Comparison of ENCODE assay signal across 26 cellular contexts in the genomic region with DNA sequence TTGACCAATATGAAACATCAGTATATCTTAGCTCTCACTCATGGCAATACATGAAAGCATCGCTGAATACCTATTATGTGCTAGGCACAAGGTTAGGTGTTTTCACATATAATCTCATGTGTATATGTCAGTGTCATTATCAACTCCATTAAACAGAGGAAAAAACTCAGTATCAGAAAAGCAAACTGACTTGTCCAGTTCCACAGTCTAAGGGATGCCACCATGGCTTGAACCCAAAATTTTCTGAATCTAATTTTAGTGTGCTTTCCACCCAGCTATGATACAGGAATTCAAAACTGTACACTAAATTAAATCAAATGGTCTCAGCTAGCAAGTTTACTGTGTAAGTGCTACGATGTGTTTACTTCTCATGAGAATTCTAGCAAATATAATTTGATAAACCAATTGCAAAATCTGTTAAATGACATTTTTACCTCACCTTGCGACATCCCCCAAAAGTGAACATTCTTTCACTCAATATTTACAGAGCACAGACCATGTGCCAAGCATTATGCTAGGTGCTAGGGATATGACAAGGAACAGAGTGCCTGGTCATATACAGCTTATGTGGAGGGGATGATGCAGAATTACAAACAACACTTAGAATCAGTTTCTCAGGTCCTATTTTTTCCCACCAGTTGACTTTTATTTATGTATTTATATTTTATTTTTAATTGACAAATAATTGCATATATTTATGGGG.
DNase-seq lines count a peak whose midpoint lies in the region; ATAC-seq, FAIRE-seq and TF ChIP-seq lines count a peak whose summit lies in the region.
"Had no signal": no experiment of that assay in that cellular context is flagged by ENCODE, and none has a peak within 500 bp of the region (broad histone marks: within the 10 kb centered on the region; RNA-seq: fewer than 3 reads in every experiment).

No MANE protein-coding gene starts in this region.

- no peak overlapping the region for H3K4me3 Mint-ChIP-seq in activated CD4-positive, alpha-beta T cell treated with anti-CD3 and anti-CD28 coated beads, Interleukin-2, amount 10 ng/mL, durations not matched to agents 24 days and 14 days
- H3K4me3 Mint-ChIP-seq: CD14-positive monocyte; CD4-positive, alpha-beta memory T cell; CD4-positive, CD25-positive, alpha-beta regulatory T cell; CD8-positive, alpha-beta memory T cell had no signal

- H4K20me1 ChIP-seq in HepG2 (ENCODE audit: insufficient read depth, low read length) = no peaks in the 10 kb centered on the region
- H4K20me1 ChIP-seq: BLaER1 had no signal

- peaks cover 0 to 19% (median 12%) of the 10 kb centered on the region in 4 donors for H3K4me1 ChIP-seq in liver (ENCODE audit: control insufficient read depth in 4 of 4, insufficient read depth in 4 of 4, low read length in 3 of 4)
- H3K4me1 ChIP-seq in HepG2 (ENCODE audit: insufficient read depth, low read length) = no peaks in the 10 kb centered on the region
- H3K4me1 ChIP-seq: BE2C, BLaER1 had no signal

- no peak overlapping the region for H3K4me3 ChIP-seq in liver (ENCODE audit: low read depth in 1 of 3, low read length in 3 of 3)
- no peak overlapping the region for H3K4me3 ChIP-seq in HepG2 (replicated peaks in 1 of 3; ENCODE audit: insufficient read depth in 1 of 3, low read depth in 2 of 3, low read length in 3 of 3)
- H3K4me3 ChIP-seq: BLaER1, GM12878 had no signal

- DNase-seq in HepG2 (ENCODE audit: low spot score) (no peak), left lobe of liver (ENCODE audit: low spot score) (no peak)
- no peak for DNase-seq in activated CD4-positive, alpha-beta T cell treated with anti-CD3 and anti-CD28 coated beads, Interleukin-2, amount 10 ng/mL, durations not matched to agents 24 days and 14 days
- DNase-seq: ACHN; BE2C; C1 segment of cervical spinal cord; CD4-positive, alpha-beta memory T cell; CD4-positive, CD25-positive, alpha-beta regulatory T cell; CD8-positive, alpha-beta memory T cell; COR-L47; DMS 273 treated with DMSO at 0.1 percent for 48 hours; DMS153; DMS53; DMS79; DND-41; EL; GDM1 had no signal

- intact Hi-C loops in HepG2 (cut with micrococcal nuclease; ENCODE audit: unreplicated experiment) = no loop called here
- intact Hi-C loops in activated CD4-positive, alpha-beta T cell treated with anti-CD3 and anti-CD28 coated beads, Interleukin-2, amount 10 ng/mL, durations not matched to agents 24 days and 14 days (cut with micrococcal nuclease) = no loop called here

- WGBS in liver = 60% methylated on average over 3 of the region's 3 CpGs
- 58% methylated on average over 3 of the region's 3 CpGs for WGBS in HepG2 (ENCODE audit: low lambda C conversion rate)

- H3K9me3 ChIP-seq in liver (ENCODE audit: control insufficient read depth in 4 of 4, low read length in 3 of 4) (no peaks in the 10 kb centered on the region), HepG2 (ENCODE audit: low read length) (peaks cover 95% of the 10 kb centered on the region)
- H3K9me3 ChIP-seq: BLaER1 had no signal

- H3K9ac ChIP-seq in liver (ENCODE audit: low read depth in 1 of 2, low read length in 2 of 2) = no peak overlapping the region
- no peak overlapping the region for H3K9ac ChIP-seq in HepG2 (ENCODE audit: insufficient read depth, low read depth, low read length)
- H3K9ac ChIP-seq: BLaER1 had no signal

- H3K36me3 ChIP-seq in liver (ENCODE audit: control insufficient read depth in 4 of 4, insufficient read depth in 3 of 4, low read depth in 1 of 4, low read length in 3 of 4) (peaks cover 0 to 3% (median 0%) of the 10 kb centered on the region in 4 donors), HepG2 (replicated peaks in 1 of 2; ENCODE audit: control insufficient read depth in 1 of 2, insufficient read depth in 2 of 2, low read length in 2 of 2) (no peaks in the 10 kb centered on the region)
- H3K36me3 ChIP-seq: BE2C, BLaER1 had no signal

- H3K36me3 Mint-ChIP-seq in activated CD4-positive, alpha-beta T cell treated with anti-CD3 and anti-CD28 coated beads, Interleukin-2, amount 10 ng/mL, durations not matched to agents 24 days and 14 days (ENCODE audit: low read depth) = no peaks in the 10 kb centered on the region
- H3K36me3 Mint-ChIP-seq: CD14-positive monocyte; CD4-positive, alpha-beta memory T cell; CD4-positive, CD25-positive, alpha-beta regulatory T cell; CD8-positive, alpha-beta memory T cell had no signal

- CTCF ChIA-PET in HepG2 (lab: Yijun Ruan, JAX; ENCODE audit: low intra/inter-chr PET ratio, low total read pairs) = no interaction called here

- H3K27ac ChIP-seq in liver (ENCODE audit: low read depth in 1 of 2, low read length in 2 of 2) (no peak overlapping the region), HepG2 (ENCODE audit: extremely low read length, insufficient read depth, low read length) (no peak overlapping the region)
- H3K27ac ChIP-seq: 22Rv1, BLaER1 had no signal

- in situ Hi-C loops in HepG2 (cut with HindIII; ENCODE audit: extremely low pct_ligation_motif_present, low pct_unique_long_range_greater_than_20kb) = no loop called here

- no peaks in the 10 kb centered on the region for H3K4me1 Mint-ChIP-seq in activated CD4-positive, alpha-beta T cell treated with anti-CD3 and anti-CD28 coated beads, Interleukin-2, amount 10 ng/mL, durations not matched to agents 24 days and 14 days
- H3K4me1 Mint-ChIP-seq: CD14-positive monocyte; CD4-positive, alpha-beta memory T cell; CD4-positive, CD25-positive, alpha-beta regulatory T cell; CD8-positive, alpha-beta memory T cell had no signal

- peaks cover 5% of the 10 kb centered on the region for H3K9me3 Mint-ChIP-seq in activated CD4-positive, alpha-beta T cell treated with anti-CD3 and anti-CD28 coated beads, Interleukin-2, amount 10 ng/mL, durations not matched to agents 24 days and 14 days

- peak in 1 of 2 donors; percentile 16 for TF ChIP-seq RAD21 in liver (IDR thresholded peaks at IDR 0.05)
- TF ChIP-seq RAD21 in HepG2 (CRISPR knock-in tag; IDR thresholded peaks at IDR 0.05) = no peak

- H3K27me3 Mint-ChIP-seq in activated CD4-positive, alpha-beta T cell treated with anti-CD3 and anti-CD28 coated beads, Interleukin-2, amount 10 ng/mL, durations not matched to agents 24 days and 14 days = no peaks in the 10 kb centered on the region
- H3K27me3 Mint-ChIP-seq: CD4-positive, alpha-beta memory T cell; CD4-positive, CD25-positive, alpha-beta regulatory T cell; CD8-positive, alpha-beta memory T cell had no signal

- H3K27ac Mint-ChIP-seq in activated CD4-positive, alpha-beta T cell treated with anti-CD3 and anti-CD28 coated beads, Interleukin-2, amount 10 ng/mL, durations not matched to agents 24 days and 14 days = no peak overlapping the region
- H3K27ac Mint-ChIP-seq: CD14-positive monocyte; CD4-positive, alpha-beta memory T cell; CD4-positive, CD25-positive, alpha-beta regulatory T cell; CD8-positive, alpha-beta memory T cell had no signal

- ATAC-seq in HepG2 (no peak), left lobe of liver (peak; percentile 81), GM18870 (IDR thresholded peaks at IDR 0.05; ENCODE audit: unreplicated experiment) (no peak)
- ATAC-seq: GM12878 had no signal

- no peak for TF ChIP-seq POLR2A in HepG2 (IDR thresholded peaks at IDR 0.05; ENCODE audit: insufficient read depth in 1 of 2, low read depth in 2 of 2, low read length in 2 of 2)

- BruUV-seq in HepG2 (replicated peaks; lab: Mats Ljungman, UMichigan) = no TSS peak

- no peak for TF ChIP-seq EP300 in HepG2 (IDR thresholded peaks at IDR 0.05; ENCODE audit: low read depth in 2 of 2, low read length in 2 of 2)
- no peak for TF ChIP-seq EP300 in HepG2 (CRISPR knock-in tag; IDR thresholded peaks at IDR 0.05; ENCODE audit: borderline replicate concordance)

- H2AFZ ChIP-seq in HepG2 (ENCODE audit: low read length) = no peak overlapping the region

- TF ChIP-seq CTCF in liver (IDR thresholded peaks at IDR 0.05; ENCODE audit: low read depth, low read length, missing input control) (no peak), HepG2 (CRISPR knock-in tag; IDR thresholded peaks at IDR 0.05) (no peak)

- FAIRE-seq in HepG2 (lab: Jason Lieb, UNC) = no peak
- FAIRE-seq: A204.1, GM12878, GM12892, GM18507 had no signal

- no peak overlapping the region for H3K4me2 ChIP-seq in HepG2 (ENCODE audit: low read depth, low read length)
- H3K4me2 ChIP-seq: BLaER1 had no signal

- H3K27me3 ChIP-seq in liver (ENCODE audit: control insufficient read depth in 4 of 4, insufficient read depth in 4 of 4, low read length in 3 of 4) (no peaks in the 10 kb centered on the region), HepG2 (ENCODE audit: control insufficient read depth in 1 of 2, insufficient read depth in 2 of 2, low read length in 2 of 2) (no peaks in the 10 kb centered on the region)
- H3K27me3 ChIP-seq: BE2C, BLaER1 had no signal

- H3K79me2 ChIP-seq in HepG2 (ENCODE audit: insufficient read depth, low read length) = no peaks in the 10 kb centered on the region

- POLR2A ChIA-PET in HepG2 (lab: Yijun Ruan, JAX) = no interaction called here

TF ChIP-seq in liver, 16 proteins besides CTCF, POLR2A, EP300 and RAD21 (continues in another document):
- TF ChIP-seq FOXA2 (IDR thresholded peaks at IDR 0.05) (peak; percentile 84), HNF4A (conservative IDR thresholded peaks at IDR 0.05) (peak in 1 of 2 donors; percentile 36), RXRA (IDR thresholded peaks at IDR 0.05) (peak in 1 of 2 donors; percentile 48), GABPA (IDR thresholded peaks at IDR 0.05 in 1 of 2, conservative IDR thresholded peaks at IDR 0.05 in 1 of 2) (no peak), FOXA1 (IDR thresholded peaks at IDR 0.05) (peak; percentile 48)

TF ChIP-seq in HepG2, 621 proteins besides CTCF, POLR2A, EP300 and RAD21 (continues in another document):
- TF ChIP-seq ZNF891 (CRISPR knock-in tag; IDR thresholded peaks at IDR 0.05) = no peak
- TF ChIP-seq RBAK (CRISPR knock-in tag; IDR thresholded peaks at IDR 0.05) = no peak
- no peak for TF ChIP-seq ZFP36L2 (CRISPR knock-in tag; IDR thresholded peaks at IDR 0.05)
- TF ChIP-seq MTA1 (CRISPR knock-in tag; IDR thresholded peaks at IDR 0.05; ENCODE audit: borderline replicate concordance) = no peak
- TF ChIP-seq IRF9 (CRISPR knock-in tag; IDR thresholded peaks at IDR 0.05; ENCODE audit: borderline replicate concordance) = no peak
